ENCODE assay signal across 25 cellular contexts in genomic region chr21:36785615-36786014, GRCh38.
"Had no signal": no experiment of that assay in that cellular context is flagged by ENCODE, and none has a peak within 500 bp of the region (broad histone marks: within the 10 kb centered on the region; RNA-seq: fewer than 3 reads in every experiment).

No MANE protein-coding gene starts in this region.

- H2AFZ ChIP-seq: hepatocyte had no signal

- H3K36me3 ChIP-seq: esophagus muscularis mucosa, gastroesophageal sphincter, heart left ventricle, ovary, suprapubic skin, transverse colon, vagina had no signal

- ATAC-seq: gastroesophageal sphincter; left lobe of liver; natural killer cell treated with Interleukin-12 subunit alpha and Interleukin-12 subunit beta and Interleukin-15 and Interleukin-18, amount 100 ng/mL, for 72 hours; stimulated activated naive B cell treated with anti-CD40 and anti-IgM and Interleukin-4, amounts not matched to agents 10 μg/mL and 1 μg/mL and 100 μg/mL, for 72 hours; stimulated activated naive CD8-positive, alpha-beta T cell treated with anti-CD3 and anti-CD28 coated beads, Interleukin-15, amount 100 ng/mL, for 72 hours had no signal

- H3K36me3 Mint-ChIP-seq: natural killer cell treated with Interleukin-12 subunit alpha and Interleukin-12 subunit beta and Interleukin-15 and Interleukin-18, amount 100 ng/mL, for 72 hours had no signal

- H3K4me1 Mint-ChIP-seq: memory B cell; stimulated activated naive B cell treated with anti-CD40 and anti-IgM and Interleukin-4, amounts not matched to agents 10 μg/mL and 1 μg/mL and 100 μg/mL, for 72 hours; stimulated activated naive CD8-positive, alpha-beta T cell treated with anti-CD3 and anti-CD28 coated beads, Interleukin-15, amount 100 ng/mL, for 72 hours had no signal

- H3K79me2 ChIP-seq: hepatocyte had no signal

- H3K4me3 Mint-ChIP-seq: memory B cell; natural killer cell treated with Interleukin-12 subunit alpha and Interleukin-12 subunit beta and Interleukin-15 and Interleukin-18, amount 100 ng/mL, for 72 hours; stimulated activated naive B cell treated with anti-CD40 and anti-IgM and Interleukin-4, amounts not matched to agents 10 μg/mL and 1 μg/mL and 100 μg/mL, for 72 hours; stimulated activated naive CD8-positive, alpha-beta T cell treated with anti-CD3 and anti-CD28 coated beads, Interleukin-15, amount 100 ng/mL, for 72 hours had no signal

- H3K27me3 ChIP-seq: esophagus muscularis mucosa, foreskin keratinocyte, gastroesophageal sphincter, heart left ventricle, hepatocyte, ovary, spleen, suprapubic skin, transverse colon, vagina had no signal

- H3K27ac Mint-ChIP-seq: memory B cell; natural killer cell treated with Interleukin-12 subunit alpha and Interleukin-12 subunit beta and Interleukin-15 and Interleukin-18, amount 100 ng/mL, for 72 hours; stimulated activated naive B cell treated with anti-CD40 and anti-IgM and Interleukin-4, amounts not matched to agents 10 μg/mL and 1 μg/mL and 100 μg/mL, for 72 hours had no signal

- H3K4me2 ChIP-seq: hepatocyte had no signal

- H3K4me1 ChIP-seq: gastroesophageal sphincter, psoas muscle, spleen, vagina had no signal

- H3K9me3 Mint-ChIP-seq: memory B cell; natural killer cell treated with Interleukin-12 subunit alpha and Interleukin-12 subunit beta and Interleukin-15 and Interleukin-18, amount 100 ng/mL, for 72 hours; stimulated activated naive B cell treated with anti-CD40 and anti-IgM and Interleukin-4, amounts not matched to agents 10 μg/mL and 1 μg/mL and 100 μg/mL, for 72 hours; stimulated activated naive CD8-positive, alpha-beta T cell treated with anti-CD3 and anti-CD28 coated beads, Interleukin-15, amount 100 ng/mL, for 72 hours had no signal

- H3K4me3 ChIP-seq: coronary artery, esophagus muscularis mucosa, gastroesophageal sphincter, heart left ventricle, hepatocyte, lung, ovary, psoas muscle, skin epidermis, spleen, suprapubic skin, transverse colon, vagina had no signal

- H3K27ac ChIP-seq: coronary artery, esophagus muscularis mucosa, foreskin keratinocyte, gastroesophageal sphincter, heart left ventricle, hepatocyte, ovary, psoas muscle, spleen, suprapubic skin, transverse colon, vagina had no signal

- H3K9me3 ChIP-seq: esophagus muscularis mucosa, gastroesophageal sphincter, heart left ventricle, ovary, psoas muscle, spleen, suprapubic skin, transverse colon, vagina had no signal

- H3K27me3 Mint-ChIP-seq: memory B cell; natural killer cell treated with Interleukin-12 subunit alpha and Interleukin-12 subunit beta and Interleukin-15 and Interleukin-18, amount 100 ng/mL, for 72 hours; stimulated activated naive B cell treated with anti-CD40 and anti-IgM and Interleukin-4, amounts not matched to agents 10 μg/mL and 1 μg/mL and 100 μg/mL, for 72 hours; stimulated activated naive CD8-positive, alpha-beta T cell treated with anti-CD3 and anti-CD28 coated beads, Interleukin-15, amount 100 ng/mL, for 72 hours had no signal

- DNase-seq: dermis blood vessel endothelial cell; effector memory CD4-positive, alpha-beta T cell; kidney; nucleus accumbens; ovary; posterior cingulate gyrus; psoas muscle; spleen; stimulated activated CD4-positive, alpha-beta T cell treated with anti-CD3 and anti-CD28 coated beads, Interleukin-4, amount 100 ng/mL, for 4 hours; stimulated activated naive B cell treated with anti-CD40 and anti-IgM and Interleukin-4, amounts not matched to agents 10 μg/mL and 1 μg/mL and 100 μg/mL, for 72 hours; stimulated activated naive CD8-positive, alpha-beta T cell treated with anti-CD3 and anti-CD28 coated beads, Interleukin-15, amount 100 ng/mL, for 72 hours; transverse colon had no signal
